24 cellular contexts compared by ENCODE assay signal in the genomic region with DNA sequence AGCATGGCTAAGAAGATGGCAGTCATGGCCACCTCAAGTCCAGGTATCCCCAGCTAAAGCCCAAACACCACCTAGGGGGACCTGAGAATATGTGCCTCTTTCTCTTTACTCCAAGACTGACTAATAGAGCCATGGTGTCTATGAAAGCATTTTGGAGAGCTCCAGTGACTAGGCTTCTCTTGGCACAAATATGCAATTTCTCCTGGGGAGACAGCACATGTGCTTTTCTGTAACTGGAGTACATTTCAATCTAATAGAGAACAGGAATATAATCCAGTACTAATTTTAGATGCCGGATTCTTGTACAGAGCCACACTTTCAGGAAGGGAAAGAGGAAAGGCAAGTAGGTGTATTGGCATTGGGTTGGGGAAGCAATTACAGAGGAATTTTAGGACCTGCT.
DNase-seq lines count a peak whose midpoint lies in the region; ATAC-seq, FAIRE-seq and TF ChIP-seq lines count a peak whose summit lies in the region.
"Had no signal": no experiment of that assay in that cellular context is flagged by ENCODE, and none has a peak within 500 bp of the region (broad histone marks: within the 10 kb centered on the region; RNA-seq: fewer than 3 reads in every experiment).

No MANE protein-coding gene starts in this region.

- 96% methylated on average over 1 of the region's 1 CpG for WGBS in A549 (ENCODE audit: missing lambda C conversion rate)
- 79 to 95% methylated on average over 1 of the region's 1 CpG for WGBS in GM23248 (ENCODE audit: low coverage in 1 of 2, low lambda C conversion rate in 2 of 2, missing lambda C conversion rate in 2 of 2), 2 experiments

- no peak for FAIRE-seq in A549 (lab: Jason Lieb, UNC)
- FAIRE-seq: A204.1, GM12891 had no signal

- POLR2A ChIA-PET in A549 (lab: Yijun Ruan, JAX) = no interaction called here

- no peak for TF ChIP-seq POLR2A in A549 (IDR thresholded peaks at IDR 0.05; ENCODE audit: low read length)

- H3K27ac ChIP-seq in A549 = peak overlapping the region; percentile 6 to 67; a peak in 5 of 6 replicates
- H3K27ac ChIP-seq in GM23248 = no peak overlapping the region
- no peak overlapping the region for H3K27ac ChIP-seq in parathyroid adenoma
- H3K27ac ChIP-seq: BLaER1, KMS-11, upper lobe of left lung had no signal

- no peaks in the 10 kb centered on the region for H3K36me3 ChIP-seq in GM23248 (ENCODE audit: low read depth)
- no peaks in the 10 kb centered on the region for H3K36me3 ChIP-seq in parathyroid adenoma (ENCODE audit: control insufficient read depth, insufficient read depth, low read length)
- H3K36me3 ChIP-seq: BLaER1, upper lobe of left lung had no signal

- no peak for TF ChIP-seq RAD21 in A549 (conservative IDR thresholded peaks at IDR 0.05 in 1 of 2, IDR thresholded peaks at IDR 0.05 in 1 of 2)

- DNase-seq in A549 (ENCODE audit: low read depth in 1 of 2, low spot score in 1 of 2) (no peak), GM23248 (peak; percentile 66), fibroblast of gingiva (ENCODE audit: low read depth) (peak; percentile 70), HuH-7 (ENCODE audit: low spot score) (no peak), GM19240 (ENCODE audit: insufficient read length, low spot score) (no peak)
- DNase-seq: activated CD4-positive, alpha-beta memory T cell treated with anti-CD3 and anti-CD28 coated beads for 36 hours; activated CD4-positive, CD25-positive, alpha-beta regulatory T cell treated with anti-CD3 and anti-CD28 coated beads, Interleukin-2, amount 50 U/mL, for 72 hours; activated naive CD4-positive, alpha-beta T cell treated with Interleukin-2 at 50 U/mL for 16 hours; central memory CD4-positive, alpha-beta T cell; midbrain; naive thymus-derived CD8-positive, alpha-beta T cell; NCI-H1105 treated with DMSO at 0.1 percent for 48 hours; NCI-H1930; NCI-H2227 treated with DMSO at 0.1 percent for 48 hours; SHP77 treated with DMSO at 0.1 percent for 48 hours; upper lobe of left lung had no signal

- H2AFZ ChIP-seq in GM23248 (no peak overlapping the region), parathyroid adenoma (peak overlapping the region; percentile 17)

- H3K4me3 ChIP-seq in A549 = no peak overlapping the region
- H3K4me3 ChIP-seq in GM23248 = no peak overlapping the region
- H3K4me3 ChIP-seq in parathyroid adenoma (ENCODE audit: low read depth, low read length) = no peak overlapping the region
- H3K4me3 ChIP-seq: BLaER1, upper lobe of left lung had no signal

- TF ChIP-seq EP300 in A549 (IDR thresholded peaks at IDR 0.05) = no peak

- no peak overlapping the region for H3K9ac ChIP-seq in GM23248
- no peak overlapping the region for H3K9ac ChIP-seq in parathyroid adenoma
- H3K9ac ChIP-seq: BLaER1, KMS-11 had no signal

- in situ Hi-C loops in GM23248 (cut with MboI) = no loop called here

- H3K4me1 ChIP-seq in A549 = no peaks in the 10 kb centered on the region
- peaks cover 14% of the 10 kb centered on the region for H3K4me1 ChIP-seq in GM23248 (ENCODE audit: insufficient read depth)
- peaks cover 18% of the 10 kb centered on the region for H3K4me1 ChIP-seq in parathyroid adenoma
- H3K4me1 ChIP-seq: BLaER1, upper lobe of left lung had no signal

- H3K79me2 ChIP-seq in GM23248 (ENCODE audit: insufficient read depth) = no peaks in the 10 kb centered on the region
- H3K79me2 ChIP-seq in parathyroid adenoma = no peaks in the 10 kb centered on the region

- H3K9me2 ChIP-seq in GM23248 (ENCODE audit: insufficient read depth) = no peaks in the 10 kb centered on the region

- CTCF ChIA-PET in A549 (lab: Yijun Ruan, JAX) = interaction anchor here (0.8 to 3.0 kb wide), 8 partner anchors 10 to 272 kb away, joined by 3 to 14 read pairs (median 3); no protein-coding TSS in a partner anchor

- no peaks in the 10 kb centered on the region for H3K27me3 ChIP-seq in GM23248 (replicated peaks; ENCODE audit: insufficient read depth)
- no peaks in the 10 kb centered on the region for H3K27me3 ChIP-seq in parathyroid adenoma (ENCODE audit: control insufficient read depth, insufficient read depth, low read length)
- H3K27me3 ChIP-seq: BLaER1, upper lobe of left lung had no signal

- no peak for TF ChIP-seq CTCF in A549 (IDR thresholded peaks at IDR 0.05)
- TF ChIP-seq CTCF in parathyroid adenoma (IDR thresholded peaks at IDR 0.05) = no peak

- no peak overlapping the region for H3K4me2 ChIP-seq in A549
- no peak overlapping the region for H3K4me2 ChIP-seq in GM23248 (ENCODE audit: unreplicated experiment)
- no peak overlapping the region for H3K4me2 ChIP-seq in parathyroid adenoma (ENCODE audit: low read length)
- H3K4me2 ChIP-seq: BLaER1, KMS-11 had no signal

- no peak for ATAC-seq in A549
- no peak for ATAC-seq in GM18870 (IDR thresholded peaks at IDR 0.05; ENCODE audit: unreplicated experiment)
- no peak for ATAC-seq in GM21825 (IDR thresholded peaks at IDR 0.05; ENCODE audit: unreplicated experiment)
- ATAC-seq: naive thymus-derived CD8-positive, alpha-beta T cell; stimulated activated effector memory CD8-positive, alpha-beta T cell treated with anti-CD3 and anti-CD28 coated beads, Interleukin-12 subunit alpha, Interleukin-12 subunit beta, amount 100 ng/mL, for 72 hours had no signal

- no peaks in the 10 kb centered on the region for H4K20me1 ChIP-seq in GM23248 (ENCODE audit: insufficient read depth)
- H4K20me1 ChIP-seq: BLaER1 had no signal

- H3F3A ChIP-seq in GM23248 (ENCODE audit: insufficient read depth) = peaks cover 12% of the 10 kb centered on the region

- H3K9me3 ChIP-seq in A549 = 0 out of 3 replicates have a peak, but pooled peaks cover 3% of the 10 kb centered on the region
- no peaks in the 10 kb centered on the region for H3K9me3 ChIP-seq in GM23248 (ENCODE audit: low read depth)
- H3K9me3 ChIP-seq in parathyroid adenoma (ENCODE audit: control insufficient read depth, low read length) = no peaks in the 10 kb centered on the region
- H3K9me3 ChIP-seq: BLaER1, upper lobe of left lung had no signal

TF ChIP-seq in A549, 52 proteins besides CTCF, POLR2A, EP300 and RAD21:
- no peak for TF ChIP-seq POLR2AphosphoS2 (conservative IDR thresholded peaks at IDR 0.05; ENCODE audit: low read length)
- TF ChIP-seq HMGXB4 (CRISPR knock-in tag; IDR thresholded peaks at IDR 0.05; ENCODE audit: borderline replicate concordance) = no peak

Comparison
In these comparisons a context has a peak if more than half of its experiments do, and no peak if none do; other contexts are left out.
1. DNase-seq: peak in GM23248 (single experiment) and fibroblast of gingiva (single experiment); none in A549 (0 of 2), HuH-7 (single experiment) and GM19240 (single experiment).
2. H3K27ac ChIP-seq: peak in A549 (2 of 2); none in GM23248 (single experiment) and parathyroid adenoma (single experiment).